ENCODE assay signal across 15 cellular contexts in genomic region chr6:34556031-34556471, GRCh38. TPM values are rescaled to one million over a fixed set of nuclear protein-coding genes. Genes with fewer than 3 reads are reported as not detected.
DNase-seq lines count a peak whose midpoint lies in the region; ATAC-seq, FAIRE-seq and TF ChIP-seq lines count a peak whose summit lies in the region.
"Had no signal": no experiment of that assay in that cellular context is flagged by ENCODE, and none has a peak within 500 bp of the region (broad histone marks: within the 10 kb centered on the region; RNA-seq: fewer than 3 reads in every experiment).

Gene SPDEF, minus strand, starts transcription at chr6:34556329. Its CDS starts 11,874 bp downstream, at chr6:34544455.

- H3K36me3 ChIP-seq in GM23338 (ENCODE audit: insufficient read depth) (no peaks in the 10 kb centered on the region), PC-9 (ENCODE audit: low read depth) (no peaks in the 10 kb centered on the region), kidney (ENCODE audit: control insufficient read depth in 1 of 2, insufficient read depth in 2 of 2, low read length in 2 of 2) (no peaks in the 10 kb centered on the region), rectal smooth muscle tissue (ENCODE audit: control insufficient read depth, insufficient read depth, low read length) (no peaks in the 10 kb centered on the region)
- H3K36me3 ChIP-seq in naive thymus-derived CD4-positive, alpha-beta T cell (ENCODE audit: control insufficient read depth in 2 of 3, insufficient read depth in 3 of 3, low read length in 3 of 3), result no peaks in the 10 kb centered on the region

- H3K9me3 Mint-ChIP-seq in GM23338, result no peaks in the 10 kb centered on the region; the same call in 2 of the 3 replicates
- peaks cover 0 to 4% (median 0%) of the 10 kb centered on the region in 11 donors for H3K9me3 Mint-ChIP-seq in naive thymus-derived CD4-positive, alpha-beta T cell
- H3K9me3 Mint-ChIP-seq: activated naive CD4-positive, alpha-beta T cell treated with anti-CD3 and anti-CD28 coated beads, Interleukin-2, amount 50 U/mL, for 72 hours had no signal

- H3K27me3 Mint-ChIP-seq in GM23338 (ENCODE audit: insufficient read depth, low read depth, poor library complexity), result peaks cover 11% of the 10 kb centered on the region
- H3K27me3 Mint-ChIP-seq in naive thymus-derived CD4-positive, alpha-beta T cell, result no peaks in the 10 kb centered on the region

- H3K27me3 ChIP-seq in GM23338 (ENCODE audit: insufficient read depth) (no peaks in the 10 kb centered on the region), PC-9 (ENCODE audit: insufficient read depth, low read depth) (no peaks in the 10 kb centered on the region), rectal smooth muscle tissue (ENCODE audit: control insufficient read depth, insufficient read depth, low read length) (no peaks in the 10 kb centered on the region)
- H3K27me3 ChIP-seq in naive thymus-derived CD4-positive, alpha-beta T cell (ENCODE audit: control insufficient read depth in 2 of 2, insufficient read depth in 2 of 2, low read length in 2 of 2), result no peaks in the 10 kb centered on the region

- no peak within 1 kb of the TSS for H3K4me3 Mint-ChIP-seq in GM23338
- H3K4me3 Mint-ChIP-seq in naive thymus-derived CD4-positive, alpha-beta T cell, result no peak within 1 kb of the TSS

- H3K9me3 ChIP-seq in PC-9 (ENCODE audit: insufficient read depth, low read depth) (peaks cover 4% of the 10 kb centered on the region; the same call in 1 of the 2 replicates), kidney (ENCODE audit: control insufficient read depth in 1 of 2, low read length in 2 of 2) (peaks cover 0 to 4% of the 10 kb centered on the region in 2 donors)
- H3K9me3 ChIP-seq in naive thymus-derived CD4-positive, alpha-beta T cell (ENCODE audit: control insufficient read depth in 2 of 3, low read length in 3 of 3), result peaks cover 0 to 6% (median 0%) of the 10 kb centered on the region in 3 experiments

- CTCF ChIA-PET in PC-9 (lab: Charles Lee), result no interaction called here
- CTCF ChIA-PET in naive thymus-derived CD4-positive, alpha-beta T cell (lab: Charles Lee), result no interaction called here

- ATAC-seq in GM23338, result peak; percentile 49
- no peak for ATAC-seq in HG03175 (IDR thresholded peaks at IDR 0.05; ENCODE audit: unreplicated experiment)
- no peak for ATAC-seq in naive thymus-derived CD4-positive, alpha-beta T cell
- ATAC-seq: activated naive CD4-positive, alpha-beta T cell treated with anti-CD3 and anti-CD28 coated beads, Interleukin-2, amount 50 U/mL, for 72 hours had no signal

- H3K27ac Mint-ChIP-seq in GM23338, result no peak within 1 kb of the TSS
- H3K27ac Mint-ChIP-seq in naive thymus-derived CD4-positive, alpha-beta T cell, result no peak within 1 kb of the TSS

- BruUV-seq in PC-9 (replicated peaks; lab: Mats Ljungman, UMichigan), result no TSS peak

- H4K20me1 ChIP-seq in GM23338 (replicated peaks; ENCODE audit: insufficient read depth), result no peaks in the 10 kb centered on the region
- no peaks in the 10 kb centered on the region for H4K20me1 ChIP-seq in PC-9 (ENCODE audit: insufficient read depth)

- H3K9me2 ChIP-seq in GM23338 (ENCODE audit: insufficient read depth) (no peaks in the 10 kb centered on the region), PC-9 (ENCODE audit: insufficient read depth) (no peaks in the 10 kb centered on the region)

- TF ChIP-seq CTCF in GM23338 (conservative IDR thresholded peaks at IDR 0.05; ENCODE audit: low read depth in 2 of 2) (no peak; a peak in 1 of 4 replicates), PC-9 (conservative IDR thresholded peaks at IDR 0.05) (no peak; the same call in 1 of the 2 replicates), kidney (IDR thresholded peaks at IDR 0.05; ENCODE audit: borderline replicate concordance, extremely low read depth, insufficient read depth) (no peak)

- H3K4me1 ChIP-seq in GM23338 (ENCODE audit: insufficient read depth) (peaks cover 7% of the 10 kb centered on the region), PC-9 (replicated peaks; ENCODE audit: insufficient read depth) (peaks cover 47% of the 10 kb centered on the region), kidney (ENCODE audit: control insufficient read depth in 1 of 2, insufficient read depth in 1 of 2, low read depth in 1 of 2, low read length in 2 of 2) (no peaks in the 10 kb centered on the region), rectal smooth muscle tissue (ENCODE audit: control insufficient read depth, insufficient read depth, low read length) (no peaks in the 10 kb centered on the region)
- no peaks in the 10 kb centered on the region for H3K4me1 ChIP-seq in naive thymus-derived CD4-positive, alpha-beta T cell (ENCODE audit: control insufficient read depth in 2 of 2, insufficient read depth in 2 of 2, low read length in 2 of 2)

- no peaks in the 10 kb centered on the region for H3K36me3 Mint-ChIP-seq in GM23338 (ENCODE audit: low read depth)
- no peaks in the 10 kb centered on the region for H3K36me3 Mint-ChIP-seq in naive thymus-derived CD4-positive, alpha-beta T cell
- H3K36me3 Mint-ChIP-seq: activated naive CD4-positive, alpha-beta T cell treated with anti-CD3 and anti-CD28 coated beads, Interleukin-2, amount 50 U/mL, for 72 hours had no signal

- no peak for FAIRE-seq in kidney (lab: Jason Lieb, UNC)

- H3F3A ChIP-seq in GM23338 (replicated peaks; ENCODE audit: low read depth) (no peaks in the 10 kb centered on the region), PC-9 (ENCODE audit: insufficient read depth, low read depth) (peaks cover 16% of the 10 kb centered on the region; the same call in 1 of the 2 replicates)

- H3K9ac ChIP-seq in kidney (ENCODE audit: low read length in 2 of 2) (no peak within 1 kb of the TSS), rectal smooth muscle tissue (ENCODE audit: low read length) (no peak within 1 kb of the TSS)

- H2AFZ ChIP-seq in GM23338, result no peak within 1 kb of the TSS; the same call in 1 of the 2 replicates
- peak within 1 kb of the TSS; percentile 66; the same call in 1 of the 2 replicates for H2AFZ ChIP-seq in PC-9

- no peak within 1 kb of the TSS for H3K27ac ChIP-seq in GM23338 (ENCODE audit: low read depth)
- 0 out of 2 replicates have a peak within 1 kb of the TSS, but pooled peaks have one; percentile 13 for H3K27ac ChIP-seq in PC-9
- H3K27ac ChIP-seq in kidney (ENCODE audit: low read depth in 2 of 2, low read length in 2 of 2), result no peak within 1 kb of the TSS
- no peak within 1 kb of the TSS for H3K27ac ChIP-seq in rectal smooth muscle tissue (ENCODE audit: low read depth, low read length)
- H3K27ac ChIP-seq in naive thymus-derived CD4-positive, alpha-beta T cell (ENCODE audit: low read depth, low read length), result no peak within 1 kb of the TSS

- H3K4me2 ChIP-seq in GM23338, result no peak within 1 kb of the TSS
- peak within 1 kb of the TSS; percentile 77 for H3K4me2 ChIP-seq in PC-9

- intact Hi-C loops in PC-9 (cut with micrococcal nuclease; ENCODE audit: unreplicated experiment), result no loop called here
- intact Hi-C loops in kidney (cut with DNase I), result no loop called here
- intact Hi-C loops in naive thymus-derived CD4-positive, alpha-beta T cell (cut with micrococcal nuclease), result no loop called here

- H3K79me2 ChIP-seq in GM23338 (replicated peaks; ENCODE audit: insufficient read depth) (no peaks in the 10 kb centered on the region), PC-9 (ENCODE audit: low read depth) (no peaks in the 10 kb centered on the region)

- POLR2A ChIA-PET in PC-9 (lab: Charles Lee; ENCODE audit: unreplicated experiment), result interaction anchor here (0.6 to 0.7 kb wide), 2 partner anchors 29 to 309 kb away, joined by 5 to 11 read pairs; no protein-coding TSS in a partner anchor
- POLR2A ChIA-PET in naive thymus-derived CD4-positive, alpha-beta T cell (lab: Charles Lee), result no interaction called here

- peaks cover 22% of the 10 kb centered on the region for H3K4me1 Mint-ChIP-seq in GM23338
- H3K4me1 Mint-ChIP-seq in naive thymus-derived CD4-positive, alpha-beta T cell, result peaks cover 0 to 16% (median 13%) of the 10 kb centered on the region in 7 donors

- DNase-seq in GM23338 (ENCODE audit: low spot score) (no peak), PC-9 (peak; percentile 43 to 75), kidney (peak; percentile 66), DMS153 treated with DMSO at 0.1 percent for 48 hours (lab: John Stamatoyannopoulos, UW; ENCODE audit: unreplicated experiment) (no peak), NCI-H2107 (lab: John Stamatoyannopoulos, UW) (no peak)
- DNase-seq in naive thymus-derived CD4-positive, alpha-beta T cell, result no peak
- DNase-seq: activated CD8-positive, alpha-beta memory T cell treated with anti-CD3 and anti-CD28 coated beads, Interleukin-2, amount 50 U/mL, for 4 hours; cortex of kidney; GDM1; hippocampal formation; Kasumi-1; NCI-H1930 had no signal

- H3K4me3 ChIP-seq in GM23338, result no peak within 1 kb of the TSS
- H3K4me3 ChIP-seq in PC-9, result peak within 1 kb of the TSS; percentile 50
- no peak within 1 kb of the TSS for H3K4me3 ChIP-seq in kidney (ENCODE audit: low read length in 2 of 2)
- peak within 1 kb of the TSS; percentile 41 for H3K4me3 ChIP-seq in rectal smooth muscle tissue (ENCODE audit: low read length)
- no peak within 1 kb of the TSS for H3K4me3 ChIP-seq in naive thymus-derived CD4-positive, alpha-beta T cell (ENCODE audit: low read length)

TF ChIP-seq in GM23338, 12 proteins besides CTCF, POLR2A, EP300 and RAD21 (continues in another document):
- no peak for TF ChIP-seq ETS1 (IDR thresholded peaks at IDR 0.05)

RNA-seq across cellular contexts. Expression of gene SPDEF, which starts in this region (rescaled TPM):
- 0.69 TPM in 1 of 2 replicates, not detected in the other for total RNA-seq in GM23338 (2014; rRNA removed; shearing (Covaris generic))
- polyA plus RNA-seq in GM23338 (2016; fragmentation: Nextera tagmentation; extraction: Ambion mirVana), result not detected in 2 replicates
- total RNA-seq in PC-9 (2021), result 0.85 and 1.4 TPM in 2 replicates
- total RNA-seq in kidney, result 0.19 TPM
- polyA plus RNA-seq in kidney (ENCODE audit: insufficient read depth, low read depth, low replicate concordance), result not detected
- under 1 TPM in 2 of 5 experiments, not detected in 3; 0.39 to 0.40 TPM for total RNA-seq in naive thymus-derived CD4-positive, alpha-beta T cell
- not detected for polyA plus RNA-seq in naive thymus-derived CD4-positive, alpha-beta T cell

Comparison
In these comparisons a context has a peak if more than half of its experiments do, and no peak if none do; other contexts are left out.
1. Peak in ATAC-seq in GM23338; RNA of the gene not detected or under 1 TPM.
2. Peak in DNase-seq in kidney; RNA of the gene not detected or under 1 TPM.
3. DNase-seq: peak in PC-9 (2 of 2); none in GM23338 (single experiment), DMS153 treated with DMSO at 0.1 percent for 48 hours (single experiment), NCI-H2107 (single experiment) and naive thymus-derived CD4-positive, alpha-beta T cell (0 of 9).
4. H3K4me3 ChIP-seq: peak in PC-9 (single experiment) and rectal smooth muscle tissue (single experiment); none in GM23338 (single experiment), kidney (0 of 2) and naive thymus-derived CD4-positive, alpha-beta T cell (single experiment).